In the genomic region with DNA sequence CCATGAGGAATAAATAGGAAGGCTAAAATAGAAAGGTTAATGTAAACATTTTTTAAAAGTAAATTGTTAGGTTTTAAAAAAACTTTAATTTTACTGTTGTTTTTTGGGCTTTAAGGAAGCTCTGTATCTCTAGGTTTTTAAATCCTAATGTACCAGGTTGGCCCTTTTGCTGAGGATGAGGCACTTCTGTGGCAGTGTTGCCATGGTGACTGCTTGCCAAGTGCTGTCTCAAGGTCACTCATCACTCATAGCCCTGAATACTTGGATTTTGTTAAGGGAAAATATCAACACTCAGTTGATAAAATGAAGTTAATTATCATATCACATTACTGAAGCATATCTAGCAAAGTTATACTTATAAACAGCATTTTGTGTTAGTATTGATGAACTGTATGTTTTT, we compare ENCODE assay signal across 12 cellular contexts. TPM values are rescaled to one million over a fixed set of nuclear protein-coding genes. Genes with fewer than 3 reads are reported as not detected.
DNase-seq lines count a peak whose midpoint lies in the region; ATAC-seq and TF ChIP-seq lines count a peak whose summit lies in the region.
"Had no signal": no experiment of that assay in that cellular context is flagged by ENCODE, and none has a peak within 500 bp of the region (broad histone marks: within the 10 kb centered on the region; RNA-seq: fewer than 3 reads in every experiment).

No MANE protein-coding gene starts in this region.

- intact Hi-C loops in adrenal gland (cut with DNase I): no loop called here

- H3K36me3 Mint-ChIP-seq in stimulated activated naive CD8-positive, alpha-beta T cell treated with anti-CD3 and anti-CD28 coated beads, Interleukin-15, Interleukin-2, amounts not matched to agents 100 ng/mL and 50 ng/mL, for 24 hours (ENCODE audit: low read depth): peaks cover 41% of the 10 kb centered on the region

- ATAC-seq in GM18907 (IDR thresholded peaks at IDR 0.05; ENCODE audit: unreplicated experiment): no peak
- ATAC-seq: heart left ventricle had no signal

- no peaks in the 10 kb centered on the region for H3K36me3 ChIP-seq in adrenal gland (replicated peaks in 1 of 2)
- H3K36me3 ChIP-seq: heart left ventricle had no signal

- no peaks in the 10 kb centered on the region for H3K9me3 Mint-ChIP-seq in stimulated activated naive CD8-positive, alpha-beta T cell treated with anti-CD3 and anti-CD28 coated beads, Interleukin-15, Interleukin-2, amounts not matched to agents 100 ng/mL and 50 ng/mL, for 24 hours

- H3K4me3 ChIP-seq in adrenal gland: no peak overlapping the region
- H3K4me3 ChIP-seq: heart left ventricle had no signal

- peak; percentile 28 for DNase-seq in stimulated activated CD4-positive, alpha-beta T cell treated with anti-CD3 and anti-CD28 coated beads, Interleukin-15, amount 100 ng/mL, for 24 hours
- no peak for DNase-seq in stimulated activated CD4-positive, alpha-beta T cell treated with anti-CD3 and anti-CD28 coated beads, Interleukin-12 subunit alpha, Interleukin-12 subunit beta, amount 100 ng/mL, for 4 hours
- DNase-seq in NCI-H1105 treated with DMSO at 0.1 percent for 48 hours (lab: John Stamatoyannopoulos, UW): peak; percentile 75
- DNase-seq in adrenal gland: peak in 6 of 7 donors; percentile 44 to 78 (median 66)
- DNase-seq in T-helper 9 cell: no peak
- DNase-seq in pons (ENCODE audit: low spot score): no peak
- DNase-seq: Calu3, heart left ventricle, OCI-M1 had no signal

- no peaks in the 10 kb centered on the region for H3K27me3 ChIP-seq in adrenal gland
- H3K27me3 ChIP-seq: heart left ventricle had no signal

- no peak overlapping the region for H3K27ac ChIP-seq in adrenal gland
- H3K27ac ChIP-seq: heart left ventricle, KMS-11 had no signal

- peaks cover 5 to 15% of the 10 kb centered on the region in 2 donors for H3K4me1 ChIP-seq in adrenal gland (replicated peaks in 1 of 2)

- peaks cover 43% of the 10 kb centered on the region for H3K4me1 Mint-ChIP-seq in stimulated activated naive CD8-positive, alpha-beta T cell treated with anti-CD3 and anti-CD28 coated beads, Interleukin-15, Interleukin-2, amounts not matched to agents 100 ng/mL and 50 ng/mL, for 24 hours (ENCODE audit: low read depth)

- H3K4me3 Mint-ChIP-seq in stimulated activated naive CD8-positive, alpha-beta T cell treated with anti-CD3 and anti-CD28 coated beads, Interleukin-15, Interleukin-2, amounts not matched to agents 100 ng/mL and 50 ng/mL, for 24 hours: no peak overlapping the region

- H3K9me3 ChIP-seq in adrenal gland (replicated peaks in 1 of 3): no peaks in the 10 kb centered on the region

- no peaks in the 10 kb centered on the region for H3K27me3 Mint-ChIP-seq in stimulated activated naive CD8-positive, alpha-beta T cell treated with anti-CD3 and anti-CD28 coated beads, Interleukin-15, Interleukin-2, amounts not matched to agents 100 ng/mL and 50 ng/mL, for 24 hours

- no peak for TF ChIP-seq POLR2A in adrenal gland (IDR thresholded peaks at IDR 0.05)

- H3K27ac Mint-ChIP-seq in stimulated activated naive CD8-positive, alpha-beta T cell treated with anti-CD3 and anti-CD28 coated beads, Interleukin-15, Interleukin-2, amounts not matched to agents 100 ng/mL and 50 ng/mL, for 24 hours: peak overlapping the region; percentile 40

- no peak for TF ChIP-seq CTCF in adrenal gland (IDR thresholded peaks at IDR 0.05)

RNA-seq across cellular contexts. Expression of a gene that starts 50.2 kb away (rescaled TPM):
- 10 to 100 TPM; 19.0 to 35.6 (median 24.2) TPM for total RNA-seq in adrenal gland
- 10 to 100 TPM in 1 of 3 donors, 1 to 10 TPM in 2; 2.6 to 15.4 (median 5.9) TPM for polyA plus RNA-seq in adrenal gland

Comparison
In these comparisons a context has a peak if more than half of its experiments do, and no peak if none do; other contexts are left out.
1. DNase-seq: peak in stimulated activated CD4-positive, alpha-beta T cell treated with anti-CD3 and anti-CD28 coated beads, Interleukin-15, amount 100 ng/mL, for 24 hours (single experiment), NCI-H1105 treated with DMSO at 0.1 percent for 48 hours (single experiment) and adrenal gland (6 of 7); none in stimulated activated CD4-positive, alpha-beta T cell treated with anti-CD3 and anti-CD28 coated beads, Interleukin-12 subunit alpha, Interleukin-12 subunit beta, amount 100 ng/mL, for 4 hours (single experiment), T-helper 9 cell (single experiment) and pons (single experiment).